ENCODE assay signal across 15 cellular contexts in genomic region chr5:67013719-67014118, GRCh38.
DNase-seq lines count a peak whose midpoint lies in the region; ATAC-seq, FAIRE-seq and TF ChIP-seq lines count a peak whose summit lies in the region.
"Had no signal": no experiment of that assay in that cellular context is flagged by ENCODE, and none has a peak within 500 bp of the region (broad histone marks: within the 10 kb centered on the region; RNA-seq: fewer than 3 reads in every experiment).

No MANE protein-coding gene starts in this region.

- no TSS peak for BruUV-seq in mammary epithelial cell (replicated peaks; lab: Mats Ljungman, UMichigan)

- H3F3A ChIP-seq in smooth muscle cell (ENCODE audit: low read depth), result peaks cover 5% of the 10 kb centered on the region

- DNase-seq in heart left ventricle, result no peak
- no peak for DNase-seq in Right ventricle myocardium superior
- no peak for DNase-seq in mammary epithelial cell
- no peak for DNase-seq in keratinocyte (ENCODE audit: low read depth, low spot score)
- no peak for DNase-seq in smooth muscle cell (lab: John Stamatoyannopoulos, UW; ENCODE audit: unreplicated experiment)
- DNase-seq in NCI-H2107 treated with DMSO at 0.1 percent for 48 hours (lab: John Stamatoyannopoulos, UW; ENCODE audit: unreplicated experiment), result no peak
- DNase-seq in activated T-cell treated with anti-CD3 and anti-CD28 coated beads, Interleukin-2, amount 50 U/mL, for 1 hour, result no peak
- DNase-seq: DMS 273 treated with DMSO at 0.1 percent for 48 hours, GOT3, KBM-7, NCI-H1092, NCI-H1694, NCI-H510A had no signal

- no peak for TF ChIP-seq CTCF in heart left ventricle (IDR thresholded peaks at IDR 0.05)
- no peak for TF ChIP-seq CTCF in mammary epithelial cell (conservative IDR thresholded peaks at IDR 0.05 in 1 of 2, IDR thresholded peaks at IDR 0.05 in 1 of 2; ENCODE audit: extremely low read depth in 1 of 2, insufficient read depth in 1 of 2, low read depth in 1 of 2, low read length in 2 of 2)
- no peak for TF ChIP-seq CTCF in keratinocyte (optimal IDR thresholded peaks at IDR 0.05 in 1 of 3, IDR thresholded peaks at IDR 0.05 in 1 of 3, conservative IDR thresholded peaks at IDR 0.05 in 1 of 3; ENCODE audit: extremely low read depth in 1 of 3, insufficient read depth in 2 of 3, low read length in 3 of 3)
- TF ChIP-seq CTCF in smooth muscle cell (IDR thresholded peaks at IDR 0.05; ENCODE audit: borderline replicate concordance, insufficient read depth, poor library complexity, severe bottlenecking), result no peak

- H3K9me3 ChIP-seq in heart left ventricle (no peaks in the 10 kb centered on the region), mammary epithelial cell (replicated peaks; ENCODE audit: insufficient read depth, low read length) (no peaks in the 10 kb centered on the region), keratinocyte (ENCODE audit: control insufficient read depth, low read depth, low read length) (no peaks in the 10 kb centered on the region), subcutaneous abdominal adipose tissue (ENCODE audit: control insufficient read depth in 5 of 5, low read length in 5 of 5) (no peaks in the 10 kb centered on the region), smooth muscle cell (replicated peaks; ENCODE audit: low read depth) (no peaks in the 10 kb centered on the region)
- H3K9me3 ChIP-seq: BLaER1 treated with 17β-estradiol and CSF1 and Interleukin-3, amounts not matched to agents 10 nM and 100 nM had no signal

- dilution Hi-C loops in mammary epithelial cell (cut with HindIII; ENCODE audit: low sequenced_read_pairs) (no loop called here), keratinocyte (cut with MboI; ENCODE audit: extremely low pct_ligation_motif_present, low sequenced_read_pairs) (no loop called here)

- no peak for ATAC-seq in heart left ventricle
- no peak for ATAC-seq in Right ventricle myocardium superior (ENCODE audit: poor library complexity)

- no peak for TF ChIP-seq POLR2A in heart left ventricle (IDR thresholded peaks at IDR 0.05)

- peak overlapping the region in 11 of 12 donors; percentile 62 to 83 (median 77) for H3K27ac ChIP-seq in heart left ventricle
- H3K27ac ChIP-seq in mammary epithelial cell (ENCODE audit: insufficient read depth, low read depth, low read length), result peak overlapping the region; percentile 98
- H3K27ac ChIP-seq in keratinocyte (ENCODE audit: control insufficient read depth, insufficient read depth, low read length), result peak overlapping the region; percentile 87
- H3K27ac ChIP-seq in subcutaneous abdominal adipose tissue (ENCODE audit: low read depth, low read length), result peak overlapping the region; percentile 95
- H3K27ac ChIP-seq in smooth muscle cell (ENCODE audit: low read depth), result no peak overlapping the region
- H3K27ac ChIP-seq: BLaER1 treated with 17β-estradiol and CSF1 and Interleukin-3, amounts not matched to agents 10 nM and 100 nM had no signal

- H3K4me3 ChIP-seq in heart left ventricle (no peak overlapping the region), mammary epithelial cell (replicated peaks in 1 of 3; ENCODE audit: insufficient read depth in 1 of 3, low read depth in 2 of 3, low read length in 3 of 3) (no peak overlapping the region), keratinocyte (ENCODE audit: control insufficient read depth in 2 of 3, extremely low read depth in 1 of 3, insufficient read depth in 2 of 3, low read depth in 1 of 3, low read length in 3 of 3) (no peak overlapping the region), subcutaneous abdominal adipose tissue (ENCODE audit: low read depth in 1 of 5, low read length in 5 of 5) (no peak overlapping the region), smooth muscle cell (no peak overlapping the region)
- H3K4me3 ChIP-seq: BLaER1 treated with 17β-estradiol and CSF1 and Interleukin-3, amounts not matched to agents 10 nM and 100 nM had no signal

- H4K20me1 ChIP-seq in mammary epithelial cell (ENCODE audit: insufficient read depth, low read length) (no peaks in the 10 kb centered on the region), keratinocyte (ENCODE audit: control insufficient read depth, extremely low read depth, insufficient read depth, low read length) (no peaks in the 10 kb centered on the region), smooth muscle cell (ENCODE audit: low read depth) (no peaks in the 10 kb centered on the region)
- H4K20me1 ChIP-seq: BLaER1 treated with 17β-estradiol and CSF1 and Interleukin-3, amounts not matched to agents 10 nM and 100 nM had no signal

- CTCF ChIA-PET in mammary epithelial cell (lab: Charles Lee; ENCODE audit: low non-redundant PET), result no interaction called here

- H2AFZ ChIP-seq in mammary epithelial cell (ENCODE audit: low read depth, low read length) (no peak overlapping the region), keratinocyte (ENCODE audit: control insufficient read depth, low read length) (no peak overlapping the region), smooth muscle cell (ENCODE audit: low read depth) (no peak overlapping the region)

- in situ Hi-C loops in mammary epithelial cell (cut with MboI; ENCODE audit: low sequenced_read_pairs in 2 of 2), result no loop called here

- WGBS in heart left ventricle, 4 donors, result 29 to 52% (median 48%) methylated on average over 1 of the region's 1 CpG
- 14% methylated on average over 1 of the region's 1 CpG for WGBS in mammary epithelial cell (ENCODE audit: low coverage, missing lambda C conversion rate)
- WGBS in smooth muscle cell (ENCODE audit: low lambda C conversion rate), result 80% methylated on average over 1 of the region's 1 CpG

- H3K79me2 ChIP-seq in mammary epithelial cell (ENCODE audit: insufficient read depth, low read length) (peaks cover 92% of the 10 kb centered on the region), keratinocyte (ENCODE audit: control insufficient read depth, insufficient read depth, low read length) (peaks cover 66% of the 10 kb centered on the region), smooth muscle cell (ENCODE audit: low read depth) (peaks cover 16% of the 10 kb centered on the region)

- H3K4me2 ChIP-seq in mammary epithelial cell (ENCODE audit: insufficient read depth, low read depth, low read length) (peak overlapping the region; percentile 91), keratinocyte (ENCODE audit: control insufficient read depth, extremely low read depth, insufficient read depth, low read depth, low read length) (peak overlapping the region; percentile 35), smooth muscle cell (no peak overlapping the region)
- H3K4me2 ChIP-seq: BLaER1 treated with 17β-estradiol and CSF1 and Interleukin-3, amounts not matched to agents 10 nM and 100 nM had no signal

- no peaks in the 10 kb centered on the region for H3K27me3 ChIP-seq in heart left ventricle
- H3K27me3 ChIP-seq in mammary epithelial cell (ENCODE audit: insufficient read depth, low read length), result no peaks in the 10 kb centered on the region
- H3K27me3 ChIP-seq in keratinocyte (ENCODE audit: control insufficient read depth, extremely low read depth, insufficient read depth, low read length), result no peaks in the 10 kb centered on the region
- no peaks in the 10 kb centered on the region for H3K27me3 ChIP-seq in subcutaneous abdominal adipose tissue (ENCODE audit: control insufficient read depth in 5 of 5, insufficient read depth in 4 of 5, low read length in 5 of 5)
- H3K27me3 ChIP-seq in smooth muscle cell (ENCODE audit: low read depth), result no peaks in the 10 kb centered on the region
- H3K27me3 ChIP-seq: BLaER1 treated with 17β-estradiol and CSF1 and Interleukin-3, amounts not matched to agents 10 nM and 100 nM had no signal

- H3K9me1 ChIP-seq in keratinocyte (ENCODE audit: control insufficient read depth, extremely low read depth, insufficient read depth, low read length), result no peaks in the 10 kb centered on the region

- no peak overlapping the region for H3K9ac ChIP-seq in mammary epithelial cell (ENCODE audit: insufficient read depth, low read length)
- no peak overlapping the region for H3K9ac ChIP-seq in keratinocyte (ENCODE audit: control insufficient read depth, extremely low read depth, insufficient read depth, low read length)
- no peak overlapping the region for H3K9ac ChIP-seq in subcutaneous abdominal adipose tissue (ENCODE audit: low read length in 5 of 5)
- H3K9ac ChIP-seq in smooth muscle cell (ENCODE audit: low read depth), result no peak overlapping the region
- H3K9ac ChIP-seq: BLaER1 treated with 17β-estradiol and CSF1 and Interleukin-3, amounts not matched to agents 10 nM and 100 nM had no signal

- no peak for FAIRE-seq in keratinocyte (lab: Jason Lieb, UNC)

- H3K4me1 ChIP-seq in heart left ventricle, result peaks cover 0 to 85% (median 68%) of the 10 kb centered on the region in 12 donors
- H3K4me1 ChIP-seq in mammary epithelial cell (ENCODE audit: insufficient read depth, low read length), result peaks cover 67% of the 10 kb centered on the region
- peaks cover 78% of the 10 kb centered on the region for H3K4me1 ChIP-seq in keratinocyte (ENCODE audit: control insufficient read depth, extremely low read depth, insufficient read depth, low read length)
- H3K4me1 ChIP-seq in subcutaneous abdominal adipose tissue (ENCODE audit: control insufficient read depth in 5 of 5, insufficient read depth in 5 of 5, low read length in 5 of 5), result peaks cover 2 to 60% (median 55%) of the 10 kb centered on the region in 5 donors
- peaks cover 20% of the 10 kb centered on the region for H3K4me1 ChIP-seq in smooth muscle cell (ENCODE audit: low read depth)

- intact Hi-C loops in heart left ventricle (cut with DNase I) (loop anchor here in 3 of 10 donors (5.0 kb wide), 3 partner anchors 34 to 84 kb away; no protein-coding TSS in a partner anchor), Right ventricle myocardium superior (cut with DNase I) (loop anchor here (5.0 kb wide), 1 partner anchor 34 kb away; no protein-coding TSS in a partner anchor), mammary epithelial cell (cut with micrococcal nuclease) (loop anchor here (5.0 kb wide), 2 partner anchors 39 to 121 kb away; no protein-coding TSS in a partner anchor)

- H3K36me3 ChIP-seq in heart left ventricle (no peaks in the 10 kb centered on the region), mammary epithelial cell (ENCODE audit: insufficient read depth, low read length) (no peaks in the 10 kb centered on the region), keratinocyte (ENCODE audit: control insufficient read depth in 2 of 2, extremely low read depth in 1 of 2, insufficient read depth in 2 of 2, low read length in 2 of 2) (no peaks in the 10 kb centered on the region), subcutaneous abdominal adipose tissue (ENCODE audit: control insufficient read depth in 5 of 5, insufficient read depth in 5 of 5, low read length in 5 of 5) (no peaks in the 10 kb centered on the region), smooth muscle cell (ENCODE audit: low read depth) (no peaks in the 10 kb centered on the region)
- H3K36me3 ChIP-seq: BLaER1 treated with 17β-estradiol and CSF1 and Interleukin-3, amounts not matched to agents 10 nM and 100 nM had no signal
